ENCODE assay signal across 9 cellular contexts in genomic region chr7:106109521-106110237, GRCh38. TPM values are rescaled to one million over a fixed set of nuclear protein-coding genes. Genes with fewer than 3 reads are reported as not detected.
DNase-seq lines count a peak whose midpoint lies in the region; ATAC-seq and TF ChIP-seq lines count a peak whose summit lies in the region.
"Had no signal": no experiment of that assay in that cellular context is flagged by ENCODE, and none has a peak within 500 bp of the region (broad histone marks: within the 10 kb centered on the region; RNA-seq: fewer than 3 reads in every experiment).

No MANE protein-coding gene starts in this region.

- H3K27me3 ChIP-seq in upper lobe of right lung: no peaks in the 10 kb centered on the region

- ATAC-seq in upper lobe of right lung (no peak), GM21526 (IDR thresholded peaks at IDR 0.05; ENCODE audit: low FRiP score, unreplicated experiment) (no peak), GM18909 (IDR thresholded peaks at IDR 0.05; ENCODE audit: poor library complexity, unreplicated experiment) (no peak)

- H3K9me3 ChIP-seq in upper lobe of right lung: no peaks in the 10 kb centered on the region

- TF ChIP-seq CTCF in mesothelial cell of epicardium (IDR thresholded peaks at IDR 0.05; ENCODE audit: unreplicated experiment) (no peak), upper lobe of right lung (IDR thresholded peaks at IDR 0.05) (no peak)

- H3K4me3 Mint-ChIP-seq in activated naive CD4-positive, alpha-beta T cell treated with anti-CD3 and anti-CD28 coated beads, Interleukin-2, amount 50 U/mL, for 24 hours: peak overlapping the region; percentile 31
- H3K4me3 Mint-ChIP-seq in activated T-helper 2 cell treated with anti-CD3 and anti-CD28 coated beads, Interferon-gamma antibody, Interleukin-2, Interleukin-4, amounts not matched to agents 10 μg/mL and 5 μg/mL and 100 μg/mL, durations not matched to agents 14 hours and 24 hours and 36 hours (ENCODE audit: low read depth): peak overlapping the region; percentile 45
- peak overlapping the region; percentile 38 for H3K4me3 Mint-ChIP-seq in mesothelial cell of epicardium

- peaks cover 34% of the 10 kb centered on the region for H3K4me1 ChIP-seq in upper lobe of right lung

- no peak overlapping the region for H3K27ac ChIP-seq in upper lobe of right lung

- no peaks in the 10 kb centered on the region for H3K36me3 Mint-ChIP-seq in activated naive CD4-positive, alpha-beta T cell treated with anti-CD3 and anti-CD28 coated beads, Interleukin-2, amount 50 U/mL, for 24 hours
- H3K36me3 Mint-ChIP-seq in activated T-helper 2 cell treated with anti-CD3 and anti-CD28 coated beads, Interferon-gamma antibody, Interleukin-2, Interleukin-4, amounts not matched to agents 10 μg/mL and 5 μg/mL and 100 μg/mL, durations not matched to agents 14 hours and 24 hours and 36 hours (ENCODE audit: low read depth): peaks cover 28% of the 10 kb centered on the region
- peaks cover 4% of the 10 kb centered on the region for H3K36me3 Mint-ChIP-seq in mesothelial cell of epicardium

- peak overlapping the region; percentile 1 for H3K27ac Mint-ChIP-seq in activated naive CD4-positive, alpha-beta T cell treated with anti-CD3 and anti-CD28 coated beads, Interleukin-2, amount 50 U/mL, for 24 hours
- peak overlapping the region; percentile 38 for H3K27ac Mint-ChIP-seq in activated T-helper 2 cell treated with anti-CD3 and anti-CD28 coated beads, Interferon-gamma antibody, Interleukin-2, Interleukin-4, amounts not matched to agents 10 μg/mL and 5 μg/mL and 100 μg/mL, durations not matched to agents 14 hours and 24 hours and 36 hours
- H3K27ac Mint-ChIP-seq in mesothelial cell of epicardium: peak overlapping the region; percentile 43

- H3K9me3 Mint-ChIP-seq in activated naive CD4-positive, alpha-beta T cell treated with anti-CD3 and anti-CD28 coated beads, Interleukin-2, amount 50 U/mL, for 24 hours: no peaks in the 10 kb centered on the region
- H3K9me3 Mint-ChIP-seq in activated T-helper 2 cell treated with anti-CD3 and anti-CD28 coated beads, Interferon-gamma antibody, Interleukin-2, Interleukin-4, amounts not matched to agents 10 μg/mL and 5 μg/mL and 100 μg/mL, durations not matched to agents 14 hours and 24 hours and 36 hours: no peaks in the 10 kb centered on the region
- H3K9me3 Mint-ChIP-seq in mesothelial cell of epicardium: no peaks in the 10 kb centered on the region

- H3K4me1 Mint-ChIP-seq in activated naive CD4-positive, alpha-beta T cell treated with anti-CD3 and anti-CD28 coated beads, Interleukin-2, amount 50 U/mL, for 24 hours: peaks cover 69% of the 10 kb centered on the region
- peaks cover 51% of the 10 kb centered on the region for H3K4me1 Mint-ChIP-seq in activated T-helper 2 cell treated with anti-CD3 and anti-CD28 coated beads, Interferon-gamma antibody, Interleukin-2, Interleukin-4, amounts not matched to agents 10 μg/mL and 5 μg/mL and 100 μg/mL, durations not matched to agents 14 hours and 24 hours and 36 hours (ENCODE audit: low read depth)
- peaks cover 29% of the 10 kb centered on the region for H3K4me1 Mint-ChIP-seq in mesothelial cell of epicardium

- no peaks in the 10 kb centered on the region for H3K27me3 Mint-ChIP-seq in activated naive CD4-positive, alpha-beta T cell treated with anti-CD3 and anti-CD28 coated beads, Interleukin-2, amount 50 U/mL, for 24 hours
- no peaks in the 10 kb centered on the region for H3K27me3 Mint-ChIP-seq in activated T-helper 2 cell treated with anti-CD3 and anti-CD28 coated beads, Interferon-gamma antibody, Interleukin-2, Interleukin-4, amounts not matched to agents 10 μg/mL and 5 μg/mL and 100 μg/mL, durations not matched to agents 14 hours and 24 hours and 36 hours (ENCODE audit: low read depth)
- no peaks in the 10 kb centered on the region for H3K27me3 Mint-ChIP-seq in mesothelial cell of epicardium (ENCODE audit: low read depth)

- no peak for DNase-seq in activated naive CD4-positive, alpha-beta T cell treated with Interleukin-2 at 50 U/mL for 16 hours
- no peak for DNase-seq in activated T-helper 2 cell treated with anti-CD3 and anti-CD28 coated beads, Interferon-gamma antibody, Interleukin-2, Interleukin-4, amounts not matched to agents 10 μg/mL and 5 μg/mL and 100 μg/mL, durations not matched to agents 14 hours and 24 hours and 36 hours (ENCODE audit: low spot score)
- DNase-seq in mesothelial cell of epicardium (ENCODE audit: low spot score in 2 of 2, unreplicated experiment in 2 of 2) (no peak), upper lobe of right lung (no peak), cerebellum (ENCODE audit: low spot score) (no peak)
- DNase-seq: NCI-H1436 treated with DMSO at 0.1 percent for 48 hours had no signal

- intact Hi-C loops in activated T-helper 2 cell treated with anti-CD3 and anti-CD28 coated beads, Interferon-gamma antibody, Interleukin-2, Interleukin-4, amounts not matched to agents 10 μg/mL and 5 μg/mL and 100 μg/mL, durations not matched to agents 14 hours and 24 hours and 36 hours (cut with micrococcal nuclease): loop anchor here (1.0 to 5.0 kb wide), 4 partner anchors 38 to 1059 kb away; partner anchors contain the start of gene HBP1
- intact Hi-C loops in upper lobe of right lung (cut with DNase I): no loop called here

- H3K4me3 ChIP-seq in upper lobe of right lung: peak overlapping the region; percentile 66

- H3K36me3 ChIP-seq in upper lobe of right lung: no peaks in the 10 kb centered on the region

RNA-seq across cellular contexts. Expression of gene SYPL1, which starts 2.4 kb away (rescaled TPM):
- total RNA-seq in activated T-helper 2 cell treated with anti-CD3 and anti-CD28 coated beads, Interferon-gamma antibody, Interleukin-2, Interleukin-4, amounts not matched to agents 10 μg/mL and 5 μg/mL and 100 μg/mL, durations not matched to agents 14 hours and 24 hours and 36 hours: 38.2 and 40.9 TPM in 2 replicates
- 63.9 to 64.3 TPM (median 64.0 TPM) in 3 replicates for total RNA-seq in mesothelial cell of epicardium
- 92.4 TPM for total RNA-seq in upper lobe of right lung
- total RNA-seq in cerebellum: 24.7 TPM
